Comparison of ENCODE assay signal across 27 cellular contexts in genomic region chr20:58697201-58697866, GRCh38. TPM values are rescaled to one million over a fixed set of nuclear protein-coding genes. Genes with fewer than 3 reads are reported as not detected.
A peak's percentile ranks its signal among the peaks of the same experiment; 100 is the strongest.
DNase-seq lines count a peak whose midpoint lies in the region; ATAC-seq, FAIRE-seq and TF ChIP-seq lines count a peak whose summit lies in the region.
"Had no signal": no experiment of that assay in that cellular context is flagged by ENCODE, and none has a peak within 500 bp of the region (broad histone marks: within the 10 kb centered on the region; RNA-seq: fewer than 3 reads in every experiment).

No MANE protein-coding gene starts in this region.

- TF ChIP-seq EP300 in transverse colon (IDR thresholded peaks at IDR 0.05; ENCODE audit: low read depth): no peak

- TF ChIP-seq POLR2A in transverse colon (IDR thresholded peaks at IDR 0.05): no peak

- ATAC-seq in activated naive CD4-positive, alpha-beta T cell treated with anti-CD3 and anti-CD28 coated beads, Interleukin-2, amount 50 U/mL, for 72 hours: no peak
- ATAC-seq in T-helper 17 cell: no peak
- ATAC-seq: activated naive CD8-positive, alpha-beta T cell treated with anti-CD3 and anti-CD28 coated beads, Interleukin-2, amount 50 U/mL, for 24 hours; activated T-cell treated with anti-CD3 and anti-CD28 coated beads, Interleukin-2, amount 50 U/mL, for 72 hours; HCT116; heart left ventricle; left colon; T-cell had no signal

- WGBS in transverse colon (ENCODE audit: low coverage in 1 of 2), 2 donors: 93 to 97% methylated on average over 5 to 16 of the region's 21 CpGs

- peak in 1 of 2 donors; percentile 37 for DNase-seq in activated naive CD4-positive, alpha-beta T cell treated with anti-CD3 and anti-CD28 coated beads, Interleukin-2, amount 50 U/mL, for 72 hours (ENCODE audit: low spot score in 2 of 2)
- no peak for DNase-seq in activated naive CD4-positive, alpha-beta T cell (lab: John Stamatoyannopoulos, UW)
- DNase-seq in T-helper 17 cell (no peak), kidney (peak; percentile 43), transverse colon (peak; percentile 4), frontal cortex (ENCODE audit: low spot score in 2 of 2) (no peak), SIG-M5 treated with dmso at 0.1 percent for 504 hours (lab: John Stamatoyannopoulos, UW; ENCODE audit: unreplicated experiment) (no peak), NCI-H82 treated with DMSO at 0.1 percent for 48 hours (lab: John Stamatoyannopoulos, UW; ENCODE audit: unreplicated experiment) (no peak)
- DNase-seq: activated CD4-positive, alpha-beta T cell treated with anti-CD3 and anti-CD28 coated beads for 4 hours; activated CD8-positive, alpha-beta memory T cell treated with anti-CD3 and anti-CD28 coated beads for 24 hours; activated naive CD8-positive, alpha-beta T cell treated with anti-CD3 and anti-CD28 coated beads, Interleukin-2, amount 50 U/mL, for 24 hours; activated T-cell treated with anti-CD3 and anti-CD28 coated beads, Interleukin-2, amount 50 U/mL, for 72 hours; C1 segment of cervical spinal cord; left colon; mesendoderm; naive B cell; NCI-H2081 treated with DMSO at 0.1 percent for 48 hours; NCI-H510A treated with DMSO at 0.1 percent for 48 hours; stimulated activated CD4-positive, alpha-beta T cell treated with anti-CD3 and anti-CD28 coated beads, Interleukin-12 subunit alpha, Interleukin-12 subunit beta, amount 100 ng/mL, for 4 hours; stimulated activated CD4-positive, alpha-beta T cell treated with anti-CD3 and anti-CD28 coated beads, Interleukin-4, amount 100 ng/mL, for 24 hours; stimulated activated naive CD4-positive, alpha-beta T cell; T-cell had no signal

- no peaks in the 10 kb centered on the region for H3K9me3 ChIP-seq in T-helper 17 cell (ENCODE audit: control insufficient read depth, low read length, poor library complexity, severe bottlenecking)
- H3K9me3 ChIP-seq in kidney (ENCODE audit: control insufficient read depth in 1 of 2, low read length in 2 of 2): no peaks in the 10 kb centered on the region
- no peaks in the 10 kb centered on the region for H3K9me3 ChIP-seq in transverse colon
- H3K9me3 ChIP-seq: heart left ventricle, SJSA1 had no signal

- H3K27ac ChIP-seq in kidney (ENCODE audit: low read depth in 2 of 2, low read length in 2 of 2) (no peak overlapping the region), transverse colon (no peak overlapping the region)
- H3K27ac ChIP-seq: heart left ventricle, HL-60, SJSA1 had no signal

- H3K4me3 Mint-ChIP-seq in T-helper 17 cell: no peak overlapping the region
- H3K4me3 Mint-ChIP-seq: activated naive CD8-positive, alpha-beta T cell treated with anti-CD3 and anti-CD28 coated beads, Interleukin-2, amount 50 U/mL, for 24 hours; activated T-cell treated with anti-CD3 and anti-CD28 coated beads, Interleukin-2, amount 50 U/mL, for 72 hours; T-cell had no signal

- no peaks in the 10 kb centered on the region for H3K27me3 Mint-ChIP-seq in T-helper 17 cell
- H3K27me3 Mint-ChIP-seq: activated naive CD8-positive, alpha-beta T cell treated with anti-CD3 and anti-CD28 coated beads, Interleukin-2, amount 50 U/mL, for 24 hours; naive B cell; T-cell had no signal

- in situ Hi-C loops in transverse colon (cut with MboI; ENCODE audit: low pct_ligation_motif_present in 1 of 4, low pct_unique_long_range_greater_than_20kb in 1 of 4, low sequenced_read_pairs in 3 of 4): no loop called here

- peaks cover 12 to 49% of the 10 kb centered on the region in 2 donors for H3K36me3 ChIP-seq in kidney (ENCODE audit: control insufficient read depth in 1 of 2, insufficient read depth in 2 of 2, low read length in 2 of 2)
- peaks cover 0 to 6% (median 0%) of the 10 kb centered on the region in 4 donors for H3K36me3 ChIP-seq in transverse colon

- intact Hi-C loops in kidney (cut with DNase I): no loop called here
- intact Hi-C loops in transverse colon (cut with DNase I; ENCODE audit: low total_unique reads): no loop called here

- no peaks in the 10 kb centered on the region for H3K36me3 Mint-ChIP-seq in activated naive CD4-positive, alpha-beta T cell treated with anti-CD3 and anti-CD28 coated beads, Interleukin-2, amount 50 U/mL, for 72 hours
- peaks cover 2% of the 10 kb centered on the region for H3K36me3 Mint-ChIP-seq in T-helper 17 cell (ENCODE audit: low read depth)

- FAIRE-seq in kidney (lab: Jason Lieb, UNC) (no peak), frontal cortex (lab: Jason Lieb, UNC) (no peak)
- FAIRE-seq: GM12891 had no signal

- no peaks in the 10 kb centered on the region for H3K9me3 Mint-ChIP-seq in activated naive CD4-positive, alpha-beta T cell treated with anti-CD3 and anti-CD28 coated beads, Interleukin-2, amount 50 U/mL, for 72 hours
- H3K9me3 Mint-ChIP-seq: activated naive CD8-positive, alpha-beta T cell treated with anti-CD3 and anti-CD28 coated beads, Interleukin-2, amount 50 U/mL, for 24 hours; activated T-cell treated with anti-CD3 and anti-CD28 coated beads, Interleukin-2, amount 50 U/mL, for 72 hours; naive B cell; T-cell had no signal

- H3K27ac Mint-ChIP-seq in activated naive CD4-positive, alpha-beta T cell treated with anti-CD3 and anti-CD28 coated beads, Interleukin-2, amount 50 U/mL, for 72 hours: peak overlapping the region; percentile 2 to 24
- peak overlapping the region; percentile 69 for H3K27ac Mint-ChIP-seq in T-helper 17 cell
- H3K27ac Mint-ChIP-seq: activated naive CD8-positive, alpha-beta T cell treated with anti-CD3 and anti-CD28 coated beads, Interleukin-2, amount 50 U/mL, for 24 hours; activated T-cell treated with anti-CD3 and anti-CD28 coated beads, Interleukin-2, amount 50 U/mL, for 72 hours; T-cell had no signal

- H3K4me1 ChIP-seq in kidney (ENCODE audit: control insufficient read depth in 1 of 2, insufficient read depth in 1 of 2, low read depth in 1 of 2, low read length in 2 of 2) (peaks cover 0 to 17% of the 10 kb centered on the region in 2 donors), transverse colon (peaks cover 9 to 16% (median 15%) of the 10 kb centered on the region in 4 donors)

- H3K27me3 ChIP-seq in transverse colon: no peaks in the 10 kb centered on the region
- H3K27me3 ChIP-seq: heart left ventricle, SJSA1 had no signal

- H3K4me3 ChIP-seq in kidney (ENCODE audit: low read length in 2 of 2): no peak overlapping the region
- no peak overlapping the region for H3K4me3 ChIP-seq in transverse colon
- H3K4me3 ChIP-seq: heart left ventricle, SJSA1 had no signal

- H3K9ac ChIP-seq in kidney (ENCODE audit: low read length in 2 of 2): no peak overlapping the region

- H3K4me1 Mint-ChIP-seq in T-helper 17 cell: peaks cover 9% of the 10 kb centered on the region

- TF ChIP-seq CTCF in kidney (IDR thresholded peaks at IDR 0.05; ENCODE audit: borderline replicate concordance, extremely low read depth, insufficient read depth): no peak
- TF ChIP-seq CTCF in transverse colon (IDR thresholded peaks at IDR 0.05): no peak

RNA-seq across cellular contexts. Expression of gene NPEPL1, which starts 4.7 kb away (rescaled TPM):
- total RNA-seq in activated naive CD4-positive, alpha-beta T cell treated with anti-CD3 and anti-CD28 coated beads, Interleukin-2, amount 50 U/mL, for 72 hours: 10 to 100 TPM; 12.8 to 21.6 TPM
- 10 to 100 TPM; 59.2 to 64.8 TPM for total RNA-seq in T-helper 17 cell
- total RNA-seq in kidney: 60.2 TPM
- 39.7 TPM for polyA plus RNA-seq in kidney (ENCODE audit: insufficient read depth, low read depth, low replicate concordance)
- 100 to 1,000 TPM in 1 of 4 donors, 10 to 100 TPM in 3; 33.3 to 109 (median 66.9) TPM for total RNA-seq in transverse colon
- 10.2 TPM for total RNA-seq in frontal cortex

RNA-seq across cellular contexts. Expression of gene STX16, which starts 46.3 kb away (rescaled TPM):
- total RNA-seq in activated naive CD4-positive, alpha-beta T cell treated with anti-CD3 and anti-CD28 coated beads, Interleukin-2, amount 50 U/mL, for 72 hours: 100 to 1,000 TPM; 130 to 135 TPM
- 100 to 1,000 TPM; 161 to 167 TPM for total RNA-seq in T-helper 17 cell
- total RNA-seq in kidney: 60.7 TPM
- polyA plus RNA-seq in kidney (ENCODE audit: insufficient read depth, low read depth, low replicate concordance): 20.6 TPM
- total RNA-seq in transverse colon: 100 to 1,000 TPM in 1 of 4 donors, 10 to 100 TPM in 3; 52.3 to 146 (median 77.0) TPM
- 31.4 TPM for total RNA-seq in frontal cortex

Comparison
In these comparisons a context has a peak if more than half of its experiments do, and no peak if none do; other contexts are left out.
1. DNase-seq: peak in kidney (single experiment) and transverse colon (single experiment); none in activated naive CD4-positive, alpha-beta T cell (0 of 4), T-helper 17 cell (0 of 3), frontal cortex (0 of 2), SIG-M5 treated with dmso at 0.1 percent for 504 hours (single experiment) and NCI-H82 treated with DMSO at 0.1 percent for 48 hours (single experiment).